ENCODE assay signal across 8 cellular contexts in genomic region chr2:9142551-9143263, GRCh38.
DNase-seq lines count a peak whose midpoint lies in the region; ATAC-seq, FAIRE-seq and TF ChIP-seq lines count a peak whose summit lies in the region.

No MANE protein-coding gene starts in this region.

- no TSS peak for BruUV-seq in HepG2 (replicated peaks; lab: Mats Ljungman, UMichigan)

- peak overlapping the region; percentile 95 for H2AFZ ChIP-seq in HepG2 (ENCODE audit: low read length)

- intact Hi-C loops in HepG2 (cut with micrococcal nuclease; ENCODE audit: unreplicated experiment) = loop anchor here (1.0 to 2.0 kb wide), 5 partner anchors 64 to 294 kb away; partner anchors contain the start of genes ASAP2, CPSF3 and ITGB1BP1

- POLR2A ChIA-PET in HepG2 (lab: Yijun Ruan, JAX) = interaction anchor here (0.8 to 3.3 kb wide), 9 partner anchors 17 to 229 kb away, joined by 3 to 12 read pairs (median 5); no protein-coding TSS in a partner anchor

- peak; percentile 100 for TF ChIP-seq CTCF in HepG2 (CRISPR knock-in tag; IDR thresholded peaks at IDR 0.05)

- 0 out of 4 replicates have a peak, but pooled peaks of 1 of the 2 experiments have one; percentile 23 for TF ChIP-seq EP300 in HepG2 (IDR thresholded peaks at IDR 0.05; ENCODE audit: low read depth in 2 of 2, low read length in 2 of 2)
- no peak for TF ChIP-seq EP300 in HepG2 (CRISPR knock-in tag; IDR thresholded peaks at IDR 0.05; ENCODE audit: borderline replicate concordance)

- peak; percentile 93 for ATAC-seq in GM18502 (IDR thresholded peaks at IDR 0.05; ENCODE audit: poor library complexity, unreplicated experiment)
- peak; percentile 82 for ATAC-seq in HG03039 (IDR thresholded peaks at IDR 0.05; ENCODE audit: unreplicated experiment)
- ATAC-seq in HepG2 = peak; percentile 88

- H3K4me2 ChIP-seq in HepG2 (ENCODE audit: low read depth, low read length) = peak overlapping the region; percentile 99

- DNase-seq in A172 (ENCODE audit: low spot score) (peak; percentile 90), NCI-H510A treated with DMSO at 0.1 percent for 48 hours (lab: John Stamatoyannopoulos, UW) (peak; percentile 49), dermis blood vessel endothelial cell (peak; percentile 83), HepG2 (ENCODE audit: low spot score) (peak; percentile 55)
- DNase-seq in activated CD4-positive, alpha-beta T cell treated with anti-CD3 and anti-CD28 coated beads, Interleukin-2, amount 50 U/mL, for 1 hour = peak; percentile 71
- DNase-seq in stimulated activated CD4-positive, alpha-beta T cell treated with anti-CD3 and anti-CD28 coated beads, Interleukin-2, amount 100 ng/mL, for 48 hours = peak; percentile 90 to 92

- H3K27me3 ChIP-seq in HepG2 (ENCODE audit: control insufficient read depth in 1 of 2, insufficient read depth in 2 of 2, low read length in 2 of 2) = peaks cover 3 to 29% of the 10 kb centered on the region in 2 experiments; a peak in 3 of 5 replicates

- peaks cover 43% of the 10 kb centered on the region for H3K4me1 ChIP-seq in HepG2 (ENCODE audit: insufficient read depth, low read length)

- no peak for TF ChIP-seq POLR2A in HepG2 (IDR thresholded peaks at IDR 0.05; ENCODE audit: insufficient read depth in 1 of 2, low read depth in 2 of 2, low read length in 2 of 2)

- CTCF ChIA-PET in HepG2 (lab: Yijun Ruan, JAX; ENCODE audit: low intra/inter-chr PET ratio, low total read pairs) = interaction anchor here (1.1 to 2.4 kb wide), 5 partner anchors 64 to 294 kb away, joined by 4 to 16 read pairs (median 9); partner anchors contain the start of gene ASAP2

- peak overlapping the region; percentile 46 for H3K9ac ChIP-seq in HepG2 (ENCODE audit: insufficient read depth, low read depth, low read length)

- H3K27ac ChIP-seq in HepG2 (ENCODE audit: extremely low read length, insufficient read depth, low read length) = no peak overlapping the region

- peak; percentile 99 for TF ChIP-seq RAD21 in HepG2 (CRISPR knock-in tag; IDR thresholded peaks at IDR 0.05)

- peak overlapping the region; percentile 57 to 73 (median 61) for H3K4me3 ChIP-seq in HepG2 (replicated peaks in 1 of 3; ENCODE audit: insufficient read depth in 1 of 3, low read depth in 2 of 3, low read length in 3 of 3)

- in situ Hi-C loops in HepG2 (cut with HindIII; ENCODE audit: extremely low pct_ligation_motif_present, low pct_unique_long_range_greater_than_20kb) = loop anchor here (10.0 kb wide), 4 partner anchors 62 to 292 kb away; partner anchors contain the start of gene ASAP2

- FAIRE-seq in HepG2 (lab: Jason Lieb, UNC) = peak; percentile 72

- WGBS in HepG2 (ENCODE audit: low lambda C conversion rate) = under 1% methylated on average over 31 of the region's 40 CpGs

- H3K36me3 ChIP-seq in HepG2 (replicated peaks in 1 of 2; ENCODE audit: control insufficient read depth in 1 of 2, insufficient read depth in 2 of 2, low read length in 2 of 2) = no peaks in the 10 kb centered on the region

- no peaks in the 10 kb centered on the region for H3K79me2 ChIP-seq in HepG2 (ENCODE audit: insufficient read depth, low read length)

- no peaks in the 10 kb centered on the region for H3K9me3 ChIP-seq in HepG2 (ENCODE audit: low read length)

- H4K20me1 ChIP-seq in HepG2 (ENCODE audit: insufficient read depth, low read length) = no peaks in the 10 kb centered on the region

TF ChIP-seq in HepG2, 621 proteins besides CTCF, POLR2A, EP300 and RAD21 (continues in another document):
- no peak for TF ChIP-seq SMAD9 (CRISPR knock-in tag; IDR thresholded peaks at IDR 0.05)
- TF ChIP-seq ZSCAN21 (CRISPR knock-in tag; IDR thresholded peaks at IDR 0.05; ENCODE audit: borderline replicate concordance) = peak; percentile 34; the same call in 1 of the 2 replicates
- no peak; the same call in 1 of the 2 replicates for TF ChIP-seq ZBTB38 (CRISPR knock-in tag; IDR thresholded peaks at IDR 0.05)
- no peak; the same call in 1 of the 2 replicates for TF ChIP-seq ZNF691 (CRISPR knock-in tag; IDR thresholded peaks at IDR 0.05; ENCODE audit: borderline replicate concordance, low read depth)
- no peak for TF ChIP-seq STAT5B (CRISPR knock-in tag; IDR thresholded peaks at IDR 0.05)
- TF ChIP-seq, protein P1, sequence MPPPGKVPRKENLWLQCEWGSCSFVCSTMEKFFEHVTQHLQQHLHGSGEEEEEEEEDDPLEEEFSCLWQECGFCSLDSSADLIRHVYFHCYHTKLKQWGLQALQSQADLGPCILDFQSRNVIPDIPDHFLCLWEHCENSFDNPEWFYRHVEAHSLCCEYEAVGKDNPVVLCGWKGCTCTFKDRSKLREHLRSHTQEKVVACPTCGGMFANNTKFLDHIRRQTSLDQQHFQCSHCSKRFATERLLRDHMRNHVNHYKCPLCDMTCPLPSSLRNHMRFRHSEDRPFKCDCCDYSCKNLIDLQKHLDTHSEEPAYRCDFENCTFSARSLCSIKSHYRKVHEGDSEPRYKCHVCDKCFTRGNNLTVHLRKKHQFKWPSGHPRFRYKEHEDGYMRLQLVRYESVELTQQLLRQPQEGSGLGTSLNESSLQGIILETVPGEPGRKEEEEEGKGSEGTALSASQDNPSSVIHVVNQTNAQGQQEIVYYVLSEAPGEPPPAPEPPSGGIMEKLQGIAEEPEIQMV (CRISPR knock-in tag; IDR thresholded peaks at IDR 0.05; ENCODE audit: low read depth) = no peak
- no peak for TF ChIP-seq DRAP1 (CRISPR knock-in tag; IDR thresholded peaks at IDR 0.05)
- no peak for TF ChIP-seq CBX1 (IDR thresholded peaks at IDR 0.05; ENCODE audit: low read depth)
- TF ChIP-seq, protein P2, sequence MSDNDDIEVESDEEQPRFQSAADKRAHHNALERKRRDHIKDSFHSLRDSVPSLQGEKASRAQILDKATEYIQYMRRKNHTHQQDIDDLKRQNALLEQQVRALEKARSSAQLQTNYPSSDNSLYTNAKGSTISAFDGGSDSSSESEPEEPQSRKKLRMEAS (IDR thresholded peaks at IDR 0.05) = peak; percentile 76
- TF ChIP-seq, protein P3, sequence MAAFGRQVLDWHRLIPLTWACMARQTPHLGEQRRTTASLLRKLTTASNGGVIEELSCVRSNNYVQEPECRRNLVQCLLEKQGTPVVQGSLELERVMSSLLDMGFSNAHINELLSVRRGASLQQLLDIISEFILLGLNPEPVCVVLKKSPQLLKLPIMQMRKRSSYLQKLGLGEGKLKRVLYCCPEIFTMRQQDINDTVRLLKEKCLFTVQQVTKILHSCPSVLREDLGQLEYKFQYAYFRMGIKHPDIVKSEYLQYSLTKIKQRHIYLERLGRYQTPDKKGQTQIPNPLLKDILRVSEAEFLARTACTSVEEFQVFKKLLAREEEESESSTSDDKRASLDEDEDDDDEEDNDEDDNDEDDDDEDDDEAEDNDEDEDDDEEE (CRISPR knock-in tag; IDR thresholded peaks at IDR 0.05) = no peak
- no peak for TF ChIP-seq BRD4 (CRISPR knock-in tag; IDR thresholded peaks at IDR 0.05)
- TF ChIP-seq ZNF317 (CRISPR knock-in tag; IDR thresholded peaks at IDR 0.05) = peak; percentile 75; the same call in 1 of the 2 replicates
- TF ChIP-seq POGK (CRISPR knock-in tag; conservative IDR thresholded peaks at IDR 0.05) = 0 out of 2 replicates have a peak, but pooled peaks have one; percentile 37
- TF ChIP-seq ATM (IDR thresholded peaks at IDR 0.05; ENCODE audit: borderline replicate concordance) = no peak
- TF ChIP-seq, protein P4, sequence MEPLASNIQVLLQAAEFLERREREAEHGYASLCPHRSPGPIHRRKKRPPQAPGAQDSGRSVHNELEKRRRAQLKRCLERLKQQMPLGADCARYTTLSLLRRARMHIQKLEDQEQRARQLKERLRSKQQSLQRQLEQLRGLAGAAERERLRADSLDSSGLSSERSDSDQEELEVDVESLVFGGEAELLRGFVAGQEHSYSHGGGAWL (CRISPR knock-in tag; IDR thresholded peaks at IDR 0.05) = peak; percentile 86
- TF ChIP-seq ZNF326 (CRISPR knock-in tag; IDR thresholded peaks at IDR 0.05; ENCODE audit: borderline replicate concordance) = no peak
- no peak; the same call in 1 of the 2 replicates for TF ChIP-seq NFYB (CRISPR knock-in tag; IDR thresholded peaks at IDR 0.05)
- TF ChIP-seq ZBTB20 (CRISPR knock-in tag; IDR thresholded peaks at IDR 0.05; ENCODE audit: borderline replicate concordance, low read depth) = peak; percentile 39; the same call in 1 of the 2 replicates
- TF ChIP-seq, protein P5, sequence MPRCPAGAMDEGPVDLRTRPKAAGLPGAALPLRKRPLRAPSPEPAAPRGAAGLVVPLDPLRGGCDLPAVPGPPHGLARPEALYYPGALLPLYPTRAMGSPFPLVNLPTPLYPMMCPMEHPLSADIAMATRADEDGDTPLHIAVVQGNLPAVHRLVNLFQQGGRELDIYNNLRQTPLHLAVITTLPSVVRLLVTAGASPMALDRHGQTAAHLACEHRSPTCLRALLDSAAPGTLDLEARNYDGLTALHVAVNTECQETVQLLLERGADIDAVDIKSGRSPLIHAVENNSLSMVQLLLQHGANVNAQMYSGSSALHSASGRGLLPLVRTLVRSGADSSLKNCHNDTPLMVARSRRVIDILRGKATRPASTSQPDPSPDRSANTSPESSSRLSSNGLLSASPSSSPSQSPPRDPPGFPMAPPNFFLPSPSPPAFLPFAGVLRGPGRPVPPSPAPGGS (CRISPR knock-in tag; IDR thresholded peaks at IDR 0.05) = no peak
- no peak for TF ChIP-seq ZBTB1 (CRISPR knock-in tag; IDR thresholded peaks at IDR 0.05; ENCODE audit: borderline replicate concordance)
